Comparison of ENCODE assay signal across 1 cellular context in genomic region chr7:73597978-73598782, GRCh38.
TF ChIP-seq lines count a peak whose summit lies in the region.

No MANE protein-coding gene starts in this region.

TF ChIP-seq in HepG2, 621 proteins besides CTCF, POLR2A, EP300 and RAD21 (continues in another document):
- TF ChIP-seq MXD1 (CRISPR knock-in tag; IDR thresholded peaks at IDR 0.05), result no peak
- TF ChIP-seq ZNF552 (CRISPR knock-in tag; IDR thresholded peaks at IDR 0.05; ENCODE audit: borderline replicate concordance), result no peak
- TF ChIP-seq, protein P1, sequence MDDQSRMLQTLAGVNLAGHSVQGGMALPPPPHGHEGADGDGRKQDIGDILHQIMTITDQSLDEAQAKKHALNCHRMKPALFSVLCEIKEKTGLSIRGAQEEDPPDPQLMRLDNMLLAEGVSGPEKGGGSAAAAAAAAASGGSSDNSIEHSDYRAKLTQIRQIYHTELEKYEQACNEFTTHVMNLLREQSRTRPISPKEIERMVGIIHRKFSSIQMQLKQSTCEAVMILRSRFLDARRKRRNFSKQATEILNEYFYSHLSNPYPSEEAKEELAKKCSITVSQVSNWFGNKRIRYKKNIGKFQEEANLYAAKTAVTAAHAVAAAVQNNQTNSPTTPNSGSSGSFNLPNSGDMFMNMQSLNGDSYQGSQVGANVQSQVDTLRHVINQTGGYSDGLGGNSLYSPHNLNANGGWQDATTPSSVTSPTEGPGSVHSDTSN (CRISPR knock-in tag; IDR thresholded peaks at IDR 0.05; ENCODE audit: borderline replicate concordance), result no peak
- TF ChIP-seq CBX2 (IDR thresholded peaks at IDR 0.05; ENCODE audit: low read depth, low read length), result no peak
- no peak for TF ChIP-seq CBX2 (CRISPR knock-in tag; IDR thresholded peaks at IDR 0.05; ENCODE audit: low read depth)
- TF ChIP-seq MIXL1 (CRISPR knock-in tag; IDR thresholded peaks at IDR 0.05), result no peak
- TF ChIP-seq KDM5A (IDR thresholded peaks at IDR 0.05; ENCODE audit: borderline replicate concordance, low read length), result no peak
- 0 out of 2 replicates have a peak, but pooled peaks have one; percentile 27 for TF ChIP-seq MBD4 (IDR thresholded peaks at IDR 0.05; ENCODE audit: borderline replicate concordance, low read length)
- TF ChIP-seq ZNF333 (CRISPR knock-in tag; IDR thresholded peaks at IDR 0.05; ENCODE audit: borderline replicate concordance), result no peak
- TF ChIP-seq PAF1 (CRISPR knock-in tag; IDR thresholded peaks at IDR 0.05), result peak; percentile 81; the same call in 1 of the 2 replicates
- TF ChIP-seq, protein P2, sequence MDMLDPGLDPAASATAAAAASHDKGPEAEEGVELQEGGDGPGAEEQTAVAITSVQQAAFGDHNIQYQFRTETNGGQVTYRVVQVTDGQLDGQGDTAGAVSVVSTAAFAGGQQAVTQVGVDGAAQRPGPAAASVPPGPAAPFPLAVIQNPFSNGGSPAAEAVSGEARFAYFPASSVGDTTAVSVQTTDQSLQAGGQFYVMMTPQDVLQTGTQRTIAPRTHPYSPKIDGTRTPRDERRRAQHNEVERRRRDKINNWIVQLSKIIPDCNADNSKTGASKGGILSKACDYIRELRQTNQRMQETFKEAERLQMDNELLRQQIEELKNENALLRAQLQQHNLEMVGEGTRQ (IDR thresholded peaks at IDR 0.05; ENCODE audit: low read depth, low read length), result no peak
- TF ChIP-seq, protein P2 (CRISPR knock-in tag; IDR thresholded peaks at IDR 0.05; ENCODE audit: borderline replicate concordance), result no peak
- TF ChIP-seq, protein P3, sequence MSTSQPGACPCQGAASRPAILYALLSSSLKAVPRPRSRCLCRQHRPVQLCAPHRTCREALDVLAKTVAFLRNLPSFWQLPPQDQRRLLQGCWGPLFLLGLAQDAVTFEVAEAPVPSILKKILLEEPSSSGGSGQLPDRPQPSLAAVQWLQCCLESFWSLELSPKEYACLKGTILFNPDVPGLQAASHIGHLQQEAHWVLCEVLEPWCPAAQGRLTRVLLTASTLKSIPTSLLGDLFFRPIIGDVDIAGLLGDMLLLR (CRISPR knock-in tag; IDR thresholded peaks at IDR 0.05), result no peak
- no peak for TF ChIP-seq ZNF839 (CRISPR knock-in tag; IDR thresholded peaks at IDR 0.05; ENCODE audit: borderline replicate concordance)
- TF ChIP-seq, protein P4, sequence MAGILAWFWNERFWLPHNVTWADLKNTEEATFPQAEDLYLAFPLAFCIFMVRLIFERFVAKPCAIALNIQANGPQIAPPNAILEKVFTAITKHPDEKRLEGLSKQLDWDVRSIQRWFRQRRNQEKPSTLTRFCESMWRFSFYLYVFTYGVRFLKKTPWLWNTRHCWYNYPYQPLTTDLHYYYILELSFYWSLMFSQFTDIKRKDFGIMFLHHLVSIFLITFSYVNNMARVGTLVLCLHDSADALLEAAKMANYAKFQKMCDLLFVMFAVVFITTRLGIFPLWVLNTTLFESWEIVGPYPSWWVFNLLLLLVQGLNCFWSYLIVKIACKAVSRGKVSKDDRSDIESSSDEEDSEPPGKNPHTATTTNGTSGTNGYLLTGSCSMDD (CRISPR knock-in tag; IDR thresholded peaks at IDR 0.05), result no peak
- no peak for TF ChIP-seq HNRNPL (IDR thresholded peaks at IDR 0.05; ENCODE audit: low read depth, low read length)
- no peak for TF ChIP-seq RNF2 (conservative IDR thresholded peaks at IDR 0.05; ENCODE audit: low read depth)
- TF ChIP-seq ZFP41 (CRISPR knock-in tag; IDR thresholded peaks at IDR 0.05; ENCODE audit: borderline replicate concordance), result no peak
- TF ChIP-seq ZNF260 (CRISPR knock-in tag; IDR thresholded peaks at IDR 0.05; ENCODE audit: borderline replicate concordance, low read depth), result no peak
- no peak for TF ChIP-seq ZNF317 (CRISPR knock-in tag; IDR thresholded peaks at IDR 0.05)
- TF ChIP-seq RAD51 (IDR thresholded peaks at IDR 0.05; ENCODE audit: borderline replicate concordance), result no peak; the same call in 1 of the 2 replicates
- 0 out of 2 replicates have a peak, but pooled peaks have one; percentile 45 for TF ChIP-seq ZNF589 (CRISPR knock-in tag; conservative IDR thresholded peaks at IDR 0.05)
- TF ChIP-seq ISX (CRISPR knock-in tag; conservative IDR thresholded peaks at IDR 0.05), result no peak
- no peak for TF ChIP-seq FOXM1 (CRISPR knock-in tag; IDR thresholded peaks at IDR 0.05)
- TF ChIP-seq ZNF788 (CRISPR knock-in tag; IDR thresholded peaks at IDR 0.05; ENCODE audit: borderline replicate concordance), result no peak
- TF ChIP-seq ZNF160 (CRISPR knock-in tag; IDR thresholded peaks at IDR 0.05), result no peak
- no peak for TF ChIP-seq ADNP (CRISPR knock-in tag; IDR thresholded peaks at IDR 0.05)
- no peak for TF ChIP-seq MBNL3 (CRISPR knock-in tag; conservative IDR thresholded peaks at IDR 0.05)
- no peak for TF ChIP-seq ZNF44 (CRISPR knock-in tag; IDR thresholded peaks at IDR 0.05)
- TF ChIP-seq SIN3B (IDR thresholded peaks at IDR 0.05; ENCODE audit: low read length), result no peak
- no peak for TF ChIP-seq ZNF616 (CRISPR knock-in tag; IDR thresholded peaks at IDR 0.05; ENCODE audit: low read depth)
- TF ChIP-seq ATRX (CRISPR knock-in tag; IDR thresholded peaks at IDR 0.05; ENCODE audit: borderline replicate concordance), result no peak
- no peak for TF ChIP-seq ZNF343 (CRISPR knock-in tag; IDR thresholded peaks at IDR 0.05)
- TF ChIP-seq SIX1 (CRISPR knock-in tag; IDR thresholded peaks at IDR 0.05; ENCODE audit: borderline replicate concordance), result no peak
- no peak for TF ChIP-seq ZFY (CRISPR knock-in tag; IDR thresholded peaks at IDR 0.05)
- no peak for TF ChIP-seq FOSL1 (CRISPR knock-in tag; IDR thresholded peaks at IDR 0.05; ENCODE audit: borderline replicate concordance)
- TF ChIP-seq ZFP36L1 (CRISPR knock-in tag; IDR thresholded peaks at IDR 0.05), result no peak
- no peak for TF ChIP-seq TBX2 (CRISPR knock-in tag; IDR thresholded peaks at IDR 0.05; ENCODE audit: borderline replicate concordance)
- TF ChIP-seq, protein P5, sequence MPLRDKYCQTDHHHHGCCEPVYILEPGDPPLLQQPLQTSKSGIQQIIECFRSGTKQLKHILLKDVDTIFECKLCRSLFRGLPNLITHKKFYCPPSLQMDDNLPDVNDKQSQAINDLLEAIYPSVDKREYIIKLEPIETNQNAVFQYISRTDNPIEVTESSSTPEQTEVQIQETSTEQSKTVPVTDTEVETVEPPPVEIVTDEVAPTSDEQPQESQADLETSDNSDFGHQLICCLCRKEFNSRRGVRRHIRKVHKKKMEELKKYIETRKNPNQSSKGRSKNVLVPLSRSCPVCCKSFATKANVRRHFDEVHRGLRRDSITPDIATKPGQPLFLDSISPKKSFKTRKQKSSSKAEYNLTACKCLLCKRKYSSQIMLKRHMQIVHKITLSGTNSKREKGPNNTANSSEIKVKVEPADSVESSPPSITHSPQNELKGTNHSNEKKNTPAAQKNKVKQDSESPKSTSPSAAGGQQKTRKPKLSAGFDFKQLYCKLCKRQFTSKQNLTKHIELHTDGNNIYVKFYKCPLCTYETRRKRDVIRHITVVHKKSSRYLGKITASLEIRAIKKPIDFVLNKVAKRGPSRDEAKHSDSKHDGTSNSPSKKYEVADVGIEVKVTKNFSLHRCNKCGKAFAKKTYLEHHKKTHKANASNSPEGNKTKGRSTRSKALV (CRISPR knock-in tag; IDR thresholded peaks at IDR 0.05), result no peak
- no peak for TF ChIP-seq FOXA3 (CRISPR knock-in tag; IDR thresholded peaks at IDR 0.05)
- no peak for TF ChIP-seq ZBTB2 (CRISPR knock-in tag; IDR thresholded peaks at IDR 0.05; ENCODE audit: low read depth)
- TF ChIP-seq, protein P6, sequence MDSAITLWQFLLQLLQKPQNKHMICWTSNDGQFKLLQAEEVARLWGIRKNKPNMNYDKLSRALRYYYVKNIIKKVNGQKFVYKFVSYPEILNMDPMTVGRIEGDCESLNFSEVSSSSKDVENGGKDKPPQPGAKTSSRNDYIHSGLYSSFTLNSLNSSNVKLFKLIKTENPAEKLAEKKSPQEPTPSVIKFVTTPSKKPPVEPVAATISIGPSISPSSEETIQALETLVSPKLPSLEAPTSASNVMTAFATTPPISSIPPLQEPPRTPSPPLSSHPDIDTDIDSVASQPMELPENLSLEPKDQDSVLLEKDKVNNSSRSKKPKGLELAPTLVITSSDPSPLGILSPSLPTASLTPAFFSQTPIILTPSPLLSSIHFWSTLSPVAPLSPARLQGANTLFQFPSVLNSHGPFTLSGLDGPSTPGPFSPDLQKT (CRISPR knock-in tag; IDR thresholded peaks at IDR 0.05; ENCODE audit: borderline replicate concordance), result no peak
- TF ChIP-seq, protein P7, sequence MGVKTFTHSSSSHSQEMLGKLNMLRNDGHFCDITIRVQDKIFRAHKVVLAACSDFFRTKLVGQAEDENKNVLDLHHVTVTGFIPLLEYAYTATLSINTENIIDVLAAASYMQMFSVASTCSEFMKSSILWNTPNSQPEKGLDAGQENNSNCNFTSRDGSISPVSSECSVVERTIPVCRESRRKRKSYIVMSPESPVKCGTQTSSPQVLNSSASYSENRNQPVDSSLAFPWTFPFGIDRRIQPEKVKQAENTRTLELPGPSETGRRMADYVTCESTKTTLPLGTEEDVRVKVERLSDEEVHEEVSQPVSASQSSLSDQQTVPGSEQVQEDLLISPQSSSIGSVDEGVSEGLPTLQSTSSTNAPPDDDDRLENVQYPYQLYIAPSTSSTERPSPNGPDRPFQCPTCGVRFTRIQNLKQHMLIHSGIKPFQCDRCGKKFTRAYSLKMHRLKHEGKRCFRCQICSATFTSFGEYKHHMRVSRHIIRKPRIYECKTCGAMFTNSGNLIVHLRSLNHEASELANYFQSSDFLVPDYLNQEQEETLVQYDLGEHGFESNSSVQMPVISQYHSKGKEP (CRISPR knock-in tag; IDR thresholded peaks at IDR 0.05), result no peak
- TF ChIP-seq, protein P8, sequence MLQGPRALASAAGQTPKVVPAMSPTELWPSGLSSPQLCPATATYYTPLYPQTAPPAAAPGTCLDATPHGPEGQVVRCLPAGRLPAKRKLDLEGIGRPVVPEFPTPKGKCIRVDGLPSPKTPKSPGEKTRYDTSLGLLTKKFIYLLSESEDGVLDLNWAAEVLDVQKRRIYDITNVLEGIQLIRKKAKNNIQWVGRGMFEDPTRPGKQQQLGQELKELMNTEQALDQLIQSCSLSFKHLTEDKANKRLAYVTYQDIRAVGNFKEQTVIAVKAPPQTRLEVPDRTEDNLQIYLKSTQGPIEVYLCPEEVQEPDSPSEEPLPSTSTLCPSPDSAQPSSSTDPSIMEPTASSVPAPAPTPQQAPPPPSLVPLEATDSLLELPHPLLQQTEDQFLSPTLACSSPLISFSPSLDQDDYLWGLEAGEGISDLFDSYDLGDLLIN (CRISPR knock-in tag; IDR thresholded peaks at IDR 0.05; ENCODE audit: borderline replicate concordance), result no peak
- peak; percentile 70; the same call in 1 of the 2 replicates for TF ChIP-seq TARDBP (CRISPR knock-in tag; IDR thresholded peaks at IDR 0.05)
- no peak for TF ChIP-seq TFE3 (CRISPR knock-in tag; IDR thresholded peaks at IDR 0.05)
- no peak for TF ChIP-seq ZC3H13 (CRISPR knock-in tag; IDR thresholded peaks at IDR 0.05)
- no peak for TF ChIP-seq RBAK (CRISPR knock-in tag; IDR thresholded peaks at IDR 0.05)
- peak; percentile 83; the same call in 1 of the 2 replicates for TF ChIP-seq POLR2AphosphoS2 (IDR thresholded peaks at IDR 0.05; ENCODE audit: low read depth, low read length)
- TF ChIP-seq MAFF (IDR thresholded peaks at IDR 0.05; ENCODE audit: low read depth, low read length), result no peak
- no peak for TF ChIP-seq ZFP90 (CRISPR knock-in tag; IDR thresholded peaks at IDR 0.05; ENCODE audit: borderline replicate concordance)
- TF ChIP-seq RCOR2 (CRISPR knock-in tag; IDR thresholded peaks at IDR 0.05), result no peak
- TF ChIP-seq POLR2G (IDR thresholded peaks at IDR 0.05; ENCODE audit: low read depth, low read length), result peak; percentile 61; the same call in 1 of the 2 replicates
- TF ChIP-seq, protein P9, sequence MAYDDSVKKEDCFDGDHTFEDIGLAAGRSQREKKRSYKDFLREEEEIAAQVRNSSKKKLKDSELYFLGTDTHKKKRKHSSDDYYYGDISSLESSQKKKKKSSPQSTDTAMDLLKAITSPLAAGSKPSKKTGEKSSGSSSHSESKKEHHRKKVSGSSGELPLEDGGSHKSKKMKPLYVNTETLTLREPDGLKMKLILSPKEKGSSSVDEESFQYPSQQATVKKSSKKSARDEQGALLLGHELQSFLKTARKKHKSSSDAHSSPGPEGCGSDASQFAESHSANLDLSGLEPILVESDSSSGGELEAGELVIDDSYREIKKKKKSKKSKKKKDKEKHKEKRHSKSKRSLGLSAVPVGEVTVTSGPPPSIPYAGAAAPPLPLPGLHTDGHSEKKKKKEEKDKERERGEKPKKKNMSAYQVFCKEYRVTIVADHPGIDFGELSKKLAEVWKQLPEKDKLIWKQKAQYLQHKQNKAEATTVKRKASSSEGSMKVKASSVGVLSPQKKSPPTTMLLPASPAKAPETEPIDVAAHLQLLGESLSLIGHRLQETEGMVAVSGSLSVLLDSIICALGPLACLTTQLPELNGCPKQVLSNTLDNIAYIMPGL (CRISPR knock-in tag; IDR thresholded peaks at IDR 0.05; ENCODE audit: borderline replicate concordance in 1 of 2, low read depth in 1 of 2), result no peak
- no peak for TF ChIP-seq NKX3-1 (CRISPR knock-in tag; IDR thresholded peaks at IDR 0.05)
- TF ChIP-seq FOXK2 (IDR thresholded peaks at IDR 0.05), result 0 out of 2 replicates have a peak, but pooled peaks have one; percentile 27
